ENCODE assay signal across 20 cellular contexts in the genomic region with DNA sequence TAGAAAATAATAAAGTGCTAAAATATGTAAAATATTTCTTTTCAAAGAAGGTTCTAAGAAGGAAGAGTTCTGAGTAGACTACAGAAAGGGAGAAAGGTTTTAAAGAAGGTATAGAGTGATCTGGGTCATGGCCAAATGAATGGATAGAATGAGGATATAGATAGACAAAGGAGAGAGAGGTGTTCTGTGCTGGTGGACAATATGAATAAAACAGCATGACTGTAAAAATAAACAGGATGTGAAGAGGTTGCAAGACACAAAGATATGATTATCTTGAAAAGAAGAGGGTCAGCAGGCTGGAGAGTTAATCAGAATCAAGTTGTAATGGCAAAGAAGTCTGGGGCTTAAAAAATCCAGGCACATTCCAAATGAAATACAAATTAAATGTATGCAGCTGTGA.
DNase-seq lines count a peak whose midpoint lies in the region; ATAC-seq and TF ChIP-seq lines count a peak whose summit lies in the region.
"Had no signal": no experiment of that assay in that cellular context is flagged by ENCODE, and none has a peak within 500 bp of the region (broad histone marks: within the 10 kb centered on the region; RNA-seq: fewer than 3 reads in every experiment).

No MANE protein-coding gene starts in this region.

- peak overlapping the region; percentile 0 for H3K27ac Mint-ChIP-seq in activated T-cell treated with anti-CD3 and anti-CD28 coated beads, Interleukin-2, amount 50 U/mL, for 72 hours
- peak overlapping the region; percentile 6 for H3K27ac Mint-ChIP-seq in HFFc6
- H3K27ac Mint-ChIP-seq in activated CD8-positive, alpha-beta T cell treated with anti-CD3 and anti-CD28 coated beads for 36 hours: no peak overlapping the region
- H3K27ac Mint-ChIP-seq: CD4-positive, alpha-beta T cell had no signal

- peaks cover 0 to 6% (median 0%) of the 10 kb centered on the region in 3 donors for H3K36me3 ChIP-seq in Peyer's patch
- no peaks in the 10 kb centered on the region for H3K36me3 ChIP-seq in neuronal stem cell (replicated peaks in 1 of 2; ENCODE audit: control insufficient read depth in 2 of 2, insufficient read depth in 2 of 2, low read length in 2 of 2)

- H2BK120ac ChIP-seq in neuronal stem cell (ENCODE audit: low read depth, low read length): no peak overlapping the region

- H2AK5ac ChIP-seq in neuronal stem cell (ENCODE audit: low read depth, low read length): no peak overlapping the region

- no peaks in the 10 kb centered on the region for H3K4me1 ChIP-seq in Peyer's patch
- peaks cover 0 to 3% of the 10 kb centered on the region in 2 donors for H3K4me1 ChIP-seq in neuronal stem cell (ENCODE audit: control insufficient read depth in 2 of 2, insufficient read depth in 1 of 2, low read depth in 1 of 2, low read length in 2 of 2)

- no peak overlapping the region for H3K23ac ChIP-seq in neuronal stem cell (ENCODE audit: low read depth, low read length, poor library complexity)

- POLR2A ChIA-PET in activated CD8-positive, alpha-beta T cell treated with anti-CD3 and anti-CD28 coated beads for 36 hours (lab: Charles Lee): no interaction called here

- no peak for TF ChIP-seq POLR2A in Peyer's patch (IDR thresholded peaks at IDR 0.05)

- DNase-seq in activated T-cell treated with anti-CD3 and anti-CD28 coated beads, Interleukin-2, amount 50 U/mL, for 72 hours: no peak
- DNase-seq in activated T-cell treated with anti-CD3 and anti-CD28 coated beads, Interleukin-2, amount 50 U/mL, for 4 hours: no peak
- DNase-seq in HFFc6 (no peak), foreskin melanocyte (peak; percentile 30), Peyer's patch (no peak), neuronal stem cell (ENCODE audit: low spot score) (no peak)
- no peak for DNase-seq in activated CD8-positive, alpha-beta T cell treated with anti-CD3 and anti-CD28 coated beads for 36 hours
- DNase-seq: ACHN; CD4-positive, alpha-beta T cell; DND-41; GDM1; Karpas-422; MG63; NCI-H1092 treated with DMSO at 0.1 percent for 48 hours; NCI-H187; NCI-H226; NCI-H524 treated with DMSO at 0.1 percent for 48 hours; PC-3; T-helper 1 cell had no signal

- peaks cover 4 to 14% of the 10 kb centered on the region in 2 donors for H3K36me3 Mint-ChIP-seq in activated T-cell treated with anti-CD3 and anti-CD28 coated beads, Interleukin-2, amount 50 U/mL, for 72 hours (ENCODE audit: insufficient read depth in 2 of 2)
- peaks cover 36% of the 10 kb centered on the region for H3K36me3 Mint-ChIP-seq in activated T-cell treated with anti-CD3 and anti-CD28 coated beads, Interleukin-2, amount 50 U/mL, for 4 hours (ENCODE audit: insufficient read depth)
- H3K36me3 Mint-ChIP-seq in HFFc6 (ENCODE audit: low read depth): peaks cover 32% of the 10 kb centered on the region
- peaks cover 22% of the 10 kb centered on the region for H3K36me3 Mint-ChIP-seq in activated CD8-positive, alpha-beta T cell treated with anti-CD3 and anti-CD28 coated beads for 36 hours (ENCODE audit: low read depth)

- no peak overlapping the region for H4K8ac ChIP-seq in neuronal stem cell (ENCODE audit: low read depth, low read length)

- no peak overlapping the region for H4K91ac ChIP-seq in neuronal stem cell (ENCODE audit: low read depth, low read length, poor library complexity)

- no peak overlapping the region for H3K4me3 Mint-ChIP-seq in activated T-cell treated with anti-CD3 and anti-CD28 coated beads, Interleukin-2, amount 50 U/mL, for 72 hours
- H3K4me3 Mint-ChIP-seq in activated T-cell treated with anti-CD3 and anti-CD28 coated beads, Interleukin-2, amount 50 U/mL, for 4 hours: no peak overlapping the region
- no peak overlapping the region for H3K4me3 Mint-ChIP-seq in HFFc6
- no peak overlapping the region for H3K4me3 Mint-ChIP-seq in activated CD8-positive, alpha-beta T cell treated with anti-CD3 and anti-CD28 coated beads for 36 hours
- H3K4me3 Mint-ChIP-seq: CD4-positive, alpha-beta T cell had no signal

- H3K9me3 ChIP-seq in Peyer's patch (no peaks in the 10 kb centered on the region), neuronal stem cell (replicated peaks in 1 of 2; ENCODE audit: control insufficient read depth in 2 of 2, insufficient read depth in 1 of 2, low read depth in 1 of 2, low read length in 2 of 2) (no peaks in the 10 kb centered on the region)
- H3K9me3 ChIP-seq: MG63 had no signal

- H3K4me3 ChIP-seq in Peyer's patch (no peak overlapping the region), neuronal stem cell (ENCODE audit: low read length in 2 of 2) (no peak overlapping the region)
- H3K4me3 ChIP-seq: MG63, SK-N-MC had no signal

- no peak for TF ChIP-seq CTCF in HFFc6 (IDR thresholded peaks at IDR 0.05)
- no peak for TF ChIP-seq CTCF in Peyer's patch (IDR thresholded peaks at IDR 0.05)
- no peak for TF ChIP-seq CTCF in activated CD8-positive, alpha-beta T cell treated with anti-CD3 and anti-CD28 coated beads for 36 hours (IDR thresholded peaks at IDR 0.05)

- no peaks in the 10 kb centered on the region for H3K27me3 Mint-ChIP-seq in activated T-cell treated with anti-CD3 and anti-CD28 coated beads, Interleukin-2, amount 50 U/mL, for 72 hours (ENCODE audit: low read depth)
- H3K27me3 Mint-ChIP-seq in activated T-cell treated with anti-CD3 and anti-CD28 coated beads, Interleukin-2, amount 50 U/mL, for 4 hours (ENCODE audit: low read depth): no peaks in the 10 kb centered on the region
- H3K27me3 Mint-ChIP-seq in HFFc6 (ENCODE audit: insufficient read depth): peaks cover 2% of the 10 kb centered on the region
- H3K27me3 Mint-ChIP-seq in activated CD8-positive, alpha-beta T cell treated with anti-CD3 and anti-CD28 coated beads for 36 hours: no peaks in the 10 kb centered on the region
- H3K27me3 Mint-ChIP-seq: CD4-positive, alpha-beta T cell had no signal

- no peaks in the 10 kb centered on the region for H3K9me3 Mint-ChIP-seq in activated T-cell treated with anti-CD3 and anti-CD28 coated beads, Interleukin-2, amount 50 U/mL, for 72 hours
- H3K9me3 Mint-ChIP-seq in activated T-cell treated with anti-CD3 and anti-CD28 coated beads, Interleukin-2, amount 50 U/mL, for 4 hours: no peaks in the 10 kb centered on the region
- no peaks in the 10 kb centered on the region for H3K9me3 Mint-ChIP-seq in HFFc6
- no peaks in the 10 kb centered on the region for H3K9me3 Mint-ChIP-seq in activated CD8-positive, alpha-beta T cell treated with anti-CD3 and anti-CD28 coated beads for 36 hours
- H3K9me3 Mint-ChIP-seq: CD4-positive, alpha-beta T cell had no signal

- no peaks in the 10 kb centered on the region for H3K27me3 ChIP-seq in Peyer's patch
- no peaks in the 10 kb centered on the region for H3K27me3 ChIP-seq in neuronal stem cell (ENCODE audit: control insufficient read depth in 3 of 3, insufficient read depth in 3 of 3, low read depth in 1 of 3, low read length in 3 of 3)
- H3K27me3 ChIP-seq: MG63 had no signal

- no peak overlapping the region for H3K27ac ChIP-seq in Peyer's patch
- no peak overlapping the region for H3K27ac ChIP-seq in neuronal stem cell (replicated peaks; ENCODE audit: low read length)
- H3K27ac ChIP-seq: SK-N-MC had no signal

- H2AFZ ChIP-seq in neuronal stem cell (ENCODE audit: low read length): no peak overlapping the region

- CTCF ChIA-PET in activated CD8-positive, alpha-beta T cell treated with anti-CD3 and anti-CD28 coated beads for 36 hours (lab: Charles Lee): no interaction called here

- H3K9ac ChIP-seq in neuronal stem cell (ENCODE audit: low read depth, low read length, poor library complexity): no peak overlapping the region

- H2BK5ac ChIP-seq in neuronal stem cell (ENCODE audit: low read length): no peak overlapping the region

- no peak overlapping the region for H3K14ac ChIP-seq in neuronal stem cell (ENCODE audit: low read length)

- no peak overlapping the region for H3K4me2 ChIP-seq in neuronal stem cell (ENCODE audit: insufficient read depth, low read length, poor library complexity, severe bottlenecking)

- no peak overlapping the region for H3K4ac ChIP-seq in neuronal stem cell (ENCODE audit: low read length)

- no peak overlapping the region for H2BK12ac ChIP-seq in neuronal stem cell (ENCODE audit: low read length)

- no peaks in the 10 kb centered on the region for H3K4me1 Mint-ChIP-seq in activated T-cell treated with anti-CD3 and anti-CD28 coated beads, Interleukin-2, amount 50 U/mL, for 72 hours (ENCODE audit: low read depth)
- peaks cover 3% of the 10 kb centered on the region for H3K4me1 Mint-ChIP-seq in activated T-cell treated with anti-CD3 and anti-CD28 coated beads, Interleukin-2, amount 50 U/mL, for 4 hours (ENCODE audit: low read depth)
- peaks cover 76% of the 10 kb centered on the region for H3K4me1 Mint-ChIP-seq in HFFc6 (ENCODE audit: low read depth)
- peaks cover 4% of the 10 kb centered on the region for H3K4me1 Mint-ChIP-seq in activated CD8-positive, alpha-beta T cell treated with anti-CD3 and anti-CD28 coated beads for 36 hours (ENCODE audit: low read depth)

- no peak overlapping the region for H3K18ac ChIP-seq in neuronal stem cell (ENCODE audit: low read length)

- ATAC-seq in activated T-cell treated with anti-CD3 and anti-CD28 coated beads, Interleukin-2, amount 50 U/mL, for 72 hours (replicated peaks in 1 of 2): no peak
- ATAC-seq in activated T-cell treated with anti-CD3 and anti-CD28 coated beads, Interleukin-2, amount 50 U/mL, for 4 hours: no peak
- ATAC-seq in activated CD8-positive, alpha-beta T cell treated with anti-CD3 and anti-CD28 coated beads for 36 hours: no peak
- ATAC-seq: PC-3 had no signal

- intact Hi-C loops in activated CD8-positive, alpha-beta T cell treated with anti-CD3 and anti-CD28 coated beads for 36 hours (cut with micrococcal nuclease): loop anchor here (10.0 kb wide), 1 partner anchor 221 kb away; no protein-coding TSS in a partner anchor

- H3K79me1 ChIP-seq in neuronal stem cell (ENCODE audit: low read depth, low read length): no peaks in the 10 kb centered on the region

- H2BK15ac ChIP-seq in neuronal stem cell (ENCODE audit: low read length): no peak overlapping the region
